8 cellular contexts compared by ENCODE assay signal in genomic region chr3:41200669-41201021, GRCh38. TPM values are rescaled to one million over a fixed set of nuclear protein-coding genes. Genes with fewer than 3 reads are reported as not detected.
DNase-seq lines count a peak whose midpoint lies in the region; ATAC-seq and TF ChIP-seq lines count a peak whose summit lies in the region.

No MANE protein-coding gene starts in this region.

- H3K4me2 ChIP-seq in SU-DHL-6 (ENCODE audit: low read depth, low read length, poor library complexity, severe bottlenecking): peak overlapping the region; percentile 79

- no peak overlapping the region for H2AFZ ChIP-seq in SU-DHL-6 (ENCODE audit: low read depth, low read length, severe bottlenecking)

- TF ChIP-seq CTCF in BJ (IDR thresholded peaks at IDR 0.05; ENCODE audit: insufficient read depth, low read depth, low read length): no peak
- no peak for TF ChIP-seq CTCF in HEK293 (tag by site-specific recombination; IDR thresholded peaks at IDR 0.05)
- TF ChIP-seq CTCF in SU-DHL-6 (IDR thresholded peaks at IDR 0.05; ENCODE audit: insufficient read depth, low read length, poor library complexity, severe bottlenecking): no peak

- H3K4me3 ChIP-seq in BJ (ENCODE audit: low read depth, low read length): peak overlapping the region; percentile 100
- peak overlapping the region; percentile 99 for H3K4me3 ChIP-seq in HEK293 (ENCODE audit: low read depth, low read length)
- H3K4me3 ChIP-seq in SU-DHL-6 (ENCODE audit: insufficient read depth, low read length, poor library complexity, severe bottlenecking): peak overlapping the region; percentile 92
- H3K4me3 ChIP-seq in effector memory CD4-positive, alpha-beta T cell (ENCODE audit: insufficient read depth, low read depth, low read length, poor library complexity, severe bottlenecking): peak overlapping the region; percentile 63
- peak overlapping the region; percentile 52 to 89 for H3K4me3 ChIP-seq in muscle layer of colon (ENCODE audit: low read depth in 1 of 2, low read length in 2 of 2)

- H3K36me3 ChIP-seq in BJ (ENCODE audit: control insufficient read depth, insufficient read depth, low read length) (no peaks in the 10 kb centered on the region), HEK293 (ENCODE audit: control insufficient read depth in 2 of 2, insufficient read depth in 1 of 2, low read length in 2 of 2) (no peaks in the 10 kb centered on the region), SU-DHL-6 (ENCODE audit: low read length) (no peaks in the 10 kb centered on the region), muscle layer of colon (ENCODE audit: insufficient read depth, low read length) (no peaks in the 10 kb centered on the region)
- H3K36me3 ChIP-seq in effector memory CD4-positive, alpha-beta T cell (ENCODE audit: control insufficient read depth, insufficient read depth, low read length): no peaks in the 10 kb centered on the region

- H3F3A ChIP-seq in SU-DHL-6 (ENCODE audit: insufficient read depth): peaks cover 6% of the 10 kb centered on the region; the same call in 1 of the 2 replicates

- no peaks in the 10 kb centered on the region for H3K9me3 ChIP-seq in HEK293 (ENCODE audit: control insufficient read depth, insufficient read depth, low read depth, low read length)
- no peaks in the 10 kb centered on the region for H3K9me3 ChIP-seq in SU-DHL-6 (ENCODE audit: insufficient read depth, low read length)
- no peaks in the 10 kb centered on the region for H3K9me3 ChIP-seq in effector memory CD4-positive, alpha-beta T cell (ENCODE audit: control insufficient read depth, low read length)
- no peaks in the 10 kb centered on the region for H3K9me3 ChIP-seq in muscle layer of colon (ENCODE audit: low read length)

- no peak for ATAC-seq in GM18861 (IDR thresholded peaks at IDR 0.05; ENCODE audit: unreplicated experiment)

- H3K27ac ChIP-seq in HEK293 (ENCODE audit: extremely low read depth, low read depth, low read length) (peak overlapping the region; percentile 25; the same call in 1 of the 2 replicates), SU-DHL-6 (ENCODE audit: low read depth, low read length) (peak overlapping the region; percentile 91; the same call in 1 of the 2 replicates), muscle layer of colon (ENCODE audit: low read depth, low read length) (peak overlapping the region; percentile 59)
- peak overlapping the region; percentile 92 for H3K27ac ChIP-seq in effector memory CD4-positive, alpha-beta T cell (ENCODE audit: insufficient read depth, low read length, poor library complexity, severe bottlenecking)

- H3K9ac ChIP-seq in SU-DHL-6 (ENCODE audit: low read length) (peak overlapping the region; percentile 98), muscle layer of colon (ENCODE audit: low read length) (peak overlapping the region; percentile 78)

- CTCF ChIA-PET in BJ (lab: Yijun Ruan, JAX): no interaction called here
- CTCF ChIA-PET in HEK293 (lab: Yijun Ruan, JAX): interaction anchor here (0.5 kb wide), 1 partner anchor 14 kb away, joined by 4 read pairs; no protein-coding TSS in a partner anchor

- H3K4me1 ChIP-seq in HEK293 (ENCODE audit: control insufficient read depth, insufficient read depth, low read length): peaks cover 6% of the 10 kb centered on the region; the same call in 1 of the 2 replicates
- H3K4me1 ChIP-seq in effector memory CD4-positive, alpha-beta T cell (ENCODE audit: control insufficient read depth, insufficient read depth, low read length, poor library complexity, severe bottlenecking): peaks cover 26% of the 10 kb centered on the region
- peaks cover 43% of the 10 kb centered on the region for H3K4me1 ChIP-seq in muscle layer of colon (ENCODE audit: insufficient read depth, low read length)

- DNase-seq in BJ (ENCODE audit: low read depth) (peak; percentile 9), activated gamma-delta T cell treated with Interleukin-2 at 50 U/mL for 16 hours (no peak), GM19240 (ENCODE audit: insufficient read length, low spot score) (no peak)
- peak in 2 of 3 donors; percentile 9 to 31 for DNase-seq in effector memory CD4-positive, alpha-beta T cell

- H3K9me2 ChIP-seq in SU-DHL-6 (replicated peaks; ENCODE audit: insufficient read depth, low read length): no peaks in the 10 kb centered on the region

- H3K79me2 ChIP-seq in SU-DHL-6 (ENCODE audit: insufficient read depth, low read length): peaks cover 61% of the 10 kb centered on the region

- POLR2A ChIA-PET in BJ (lab: Charles Lee): interaction anchor here (0.7 kb wide), 1 partner anchor 696 kb away, joined by 5 read pairs; no protein-coding TSS in a partner anchor
- POLR2A ChIA-PET in HEK293 (lab: Yijun Ruan, JAX): interaction anchor here (1.2 to 1.8 kb wide), 2 partner anchors 52 to 103 kb away, joined by 3 to 6 read pairs; no protein-coding TSS in a partner anchor

- peaks cover 49% of the 10 kb centered on the region for H4K20me1 ChIP-seq in SU-DHL-6 (ENCODE audit: low read depth, low read length)

- no peaks in the 10 kb centered on the region for H3K27me3 ChIP-seq in BJ (ENCODE audit: control insufficient read depth, insufficient read depth, low read length)
- H3K27me3 ChIP-seq in SU-DHL-6 (ENCODE audit: low read length): no peaks in the 10 kb centered on the region
- H3K27me3 ChIP-seq in effector memory CD4-positive, alpha-beta T cell (replicated peaks; ENCODE audit: control insufficient read depth, insufficient read depth, low read length, poor library complexity, severe bottlenecking): no peaks in the 10 kb centered on the region
- no peaks in the 10 kb centered on the region for H3K27me3 ChIP-seq in muscle layer of colon (ENCODE audit: control insufficient read depth in 1 of 2, insufficient read depth in 2 of 2, low read length in 2 of 2)

TF ChIP-seq in HEK293, 187 proteins besides CTCF, POLR2A, EP300 and RAD21:
- TF ChIP-seq PRDM1 (tag by site-specific recombination; IDR thresholded peaks at IDR 0.05) (0 out of 2 replicates have a peak, but pooled peaks have one; percentile 13), ZNF426 (tag by site-specific recombination; IDR thresholded peaks at IDR 0.05) (no peak)

RNA-seq across cellular contexts. Expression of gene CTNNB1, which starts 1.3 kb away (rescaled TPM):
- polyA plus RNA-seq in BJ (2011; rRNA removed): 423 and 496 TPM in 2 replicates
- polyA minus RNA-seq in BJ (2011; rRNA and poly(A)+ RNA removed): 856 and 1,505 TPM in 2 replicates

Comparison
In these comparisons a context has a peak if more than half of its experiments do, and no peak if none do; other contexts are left out.
1. DNase-seq: peak in BJ (single experiment) and effector memory CD4-positive, alpha-beta T cell (2 of 3); none in activated gamma-delta T cell treated with Interleukin-2 at 50 U/mL for 16 hours (single experiment) and GM19240 (single experiment).
2. H3K27ac ChIP-seq: peak in every context shown above with its lines; median percentile 92 in effector memory CD4-positive, alpha-beta T cell; 91 in SU-DHL-6; 59 in muscle layer of colon; 25 in HEK293.
3. Peak in every context shown above with its lines, with median percentiles within 50 percentile points of each other: H3K4me3 ChIP-seq.